Comparison of ENCODE assay signal across 25 cellular contexts in the genomic region with DNA sequence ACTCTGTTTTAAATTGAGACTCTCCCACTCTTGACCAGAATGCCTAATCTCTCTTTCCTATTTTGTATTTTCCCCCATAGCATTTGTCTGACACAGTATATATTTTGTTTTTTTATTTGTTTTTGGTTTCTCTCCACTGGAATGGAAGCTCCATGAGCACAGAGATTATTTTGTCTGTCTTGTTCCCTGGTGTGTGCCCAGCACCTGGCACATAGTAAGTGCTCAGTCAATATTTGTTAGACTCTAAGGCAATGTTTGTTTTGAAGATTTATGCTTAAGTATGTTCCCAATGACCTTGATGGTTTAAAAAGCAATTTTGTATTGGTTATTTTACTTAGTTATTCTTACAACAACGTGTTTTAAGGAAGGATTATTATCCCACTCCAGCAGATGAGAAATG.
"Had no signal": no experiment of that assay in that cellular context is flagged by ENCODE, and none has a peak within 500 bp of the region (broad histone marks: within the 10 kb centered on the region; RNA-seq: fewer than 3 reads in every experiment).

No MANE protein-coding gene starts in this region.

- FAIRE-seq: endometrium, kidney had no signal

- H3K4me1 Mint-ChIP-seq: memory B cell; neural progenitor cell; stimulated activated memory B cell treated with anti-CD40 and anti-IgM and Interleukin-4, amounts not matched to agents 10 μg/mL and 1 μg/mL and 100 μg/mL, for 72 hours had no signal

- DNase-seq: cortex of kidney; effector memory CD8-positive, alpha-beta T cell; erythroblast; esophagus squamous epithelium; foreskin melanocyte; glutamatergic neuron; hypothalamus; kidney; sigmoid colon; stimulated activated CD4-positive, alpha-beta T cell treated with anti-CD3 and anti-CD28 coated beads, Interleukin-2, amount 100 ng/mL, for 24 hours; stimulated activated CD4-positive, alpha-beta T cell treated with anti-CD3 and anti-CD28 coated beads, Interleukin-4, amount 100 ng/mL, for 4 hours; stimulated activated naive CD8-positive, alpha-beta T cell treated with anti-CD3 and anti-CD28 coated beads, Interleukin-15, Interleukin-2, amounts not matched to agents 100 U/mL and 50 U/mL, for 24 hours; substantia nigra; testis; tibial artery had no signal

- H3K36me3 Mint-ChIP-seq: memory B cell; neural progenitor cell; stimulated activated memory B cell treated with anti-CD40 and anti-IgM and Interleukin-4, amounts not matched to agents 10 μg/mL and 1 μg/mL and 100 μg/mL, for 72 hours; type B pancreatic cell had no signal

- H3K9me3 Mint-ChIP-seq: effector memory CD8-positive, alpha-beta T cell; memory B cell; nephron; neural progenitor cell; stimulated activated memory B cell treated with anti-CD40 and anti-IgM and Interleukin-4, amounts not matched to agents 10 μg/mL and 1 μg/mL and 100 μg/mL, for 72 hours; type B pancreatic cell had no signal

- H3K27ac Mint-ChIP-seq: effector memory CD8-positive, alpha-beta T cell; memory B cell; nephron; neural progenitor cell; stimulated activated memory B cell treated with anti-CD40 and anti-IgM and Interleukin-4, amounts not matched to agents 10 μg/mL and 1 μg/mL and 100 μg/mL, for 72 hours; type B pancreatic cell had no signal

- H3K4me3 Mint-ChIP-seq: effector memory CD8-positive, alpha-beta T cell; memory B cell; nephron; neural progenitor cell; stimulated activated memory B cell treated with anti-CD40 and anti-IgM and Interleukin-4, amounts not matched to agents 10 μg/mL and 1 μg/mL and 100 μg/mL, for 72 hours; type B pancreatic cell had no signal

- H3K9ac ChIP-seq: neural progenitor cell had no signal

- H3K4me1 ChIP-seq: esophagus squamous epithelium, neural progenitor cell had no signal

- H3K36me3 ChIP-seq: esophagus squamous epithelium, neural progenitor cell, prostate gland, right atrium auricular region, sigmoid colon, tibial artery had no signal

- H2AFZ ChIP-seq: neural progenitor cell had no signal

- H3K27ac ChIP-seq: esophagus squamous epithelium, neural progenitor cell, prostate gland, right atrium auricular region, sigmoid colon, testis had no signal

- H3K27me3 ChIP-seq: esophagus squamous epithelium, neural progenitor cell, right atrium auricular region, sigmoid colon, testis, tibial artery had no signal

- H3K9me3 ChIP-seq: esophagus squamous epithelium, prostate gland, right atrium auricular region, sigmoid colon, testis, tibial artery had no signal

- ATAC-seq: effector memory CD8-positive, alpha-beta T cell; left lobe of liver; stimulated activated memory B cell treated with anti-CD40 and anti-IgM and Interleukin-4, amounts not matched to agents 10 μg/mL and 1 μg/mL and 100 μg/mL, for 72 hours; stimulated activated naive CD8-positive, alpha-beta T cell treated with anti-CD3 and anti-CD28 coated beads, Interleukin-15, Interleukin-2, amounts not matched to agents 100 U/mL and 50 U/mL, for 24 hours had no signal

- H3K27me3 Mint-ChIP-seq: stimulated activated memory B cell treated with anti-CD40 and anti-IgM and Interleukin-4, amounts not matched to agents 10 μg/mL and 1 μg/mL and 100 μg/mL, for 72 hours had no signal

- H3K4me3 ChIP-seq: esophagus squamous epithelium, lung, neural progenitor cell, prostate gland, right atrium auricular region, sigmoid colon, testis, tibial artery had no signal

- H3K4me2 ChIP-seq: neural progenitor cell had no signal
